In the genomic region with DNA sequence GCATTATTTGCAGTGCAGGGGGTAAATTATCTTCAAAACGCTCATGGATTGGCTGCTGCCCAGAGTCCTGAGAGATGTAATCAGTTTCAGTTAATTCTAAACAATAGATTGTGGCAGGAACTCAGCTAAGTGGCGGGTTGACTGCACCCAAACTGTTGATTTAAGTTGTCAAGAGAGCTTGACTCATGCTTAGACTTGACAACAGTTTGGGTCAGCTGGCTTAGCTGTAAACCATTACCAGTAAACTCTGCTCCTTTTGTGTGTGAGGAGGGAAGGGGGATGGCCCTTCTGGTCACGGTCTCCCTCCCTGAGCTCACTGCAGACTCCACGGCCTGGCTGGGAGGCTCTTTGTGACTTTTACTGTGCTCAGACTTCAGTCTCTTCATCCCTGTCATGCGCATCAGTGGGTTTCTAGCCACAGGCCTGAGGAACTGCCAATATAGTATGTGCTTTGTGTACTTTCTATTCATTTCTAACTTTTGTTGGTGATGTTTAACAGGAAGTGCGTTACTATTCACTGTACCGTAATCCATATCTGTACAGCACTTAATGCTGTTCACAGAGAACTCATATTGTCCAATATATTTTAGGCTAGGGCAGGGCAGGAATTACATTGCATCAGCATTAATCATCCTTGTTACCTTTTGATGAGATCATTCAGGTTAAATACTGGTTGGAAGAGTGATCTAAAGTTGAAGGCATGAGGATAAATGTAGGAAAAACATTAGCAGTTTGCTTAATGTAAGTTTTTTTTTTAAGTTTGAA, we compare ENCODE assay signal across 1 cellular context.
TF ChIP-seq lines count a peak whose summit lies in the region.

No MANE protein-coding gene starts in this region.

TF ChIP-seq in GM23338, 12 proteins besides CTCF, POLR2A, EP300 and RAD21 (continued from another document):
- TF ChIP-seq, protein P1, sequence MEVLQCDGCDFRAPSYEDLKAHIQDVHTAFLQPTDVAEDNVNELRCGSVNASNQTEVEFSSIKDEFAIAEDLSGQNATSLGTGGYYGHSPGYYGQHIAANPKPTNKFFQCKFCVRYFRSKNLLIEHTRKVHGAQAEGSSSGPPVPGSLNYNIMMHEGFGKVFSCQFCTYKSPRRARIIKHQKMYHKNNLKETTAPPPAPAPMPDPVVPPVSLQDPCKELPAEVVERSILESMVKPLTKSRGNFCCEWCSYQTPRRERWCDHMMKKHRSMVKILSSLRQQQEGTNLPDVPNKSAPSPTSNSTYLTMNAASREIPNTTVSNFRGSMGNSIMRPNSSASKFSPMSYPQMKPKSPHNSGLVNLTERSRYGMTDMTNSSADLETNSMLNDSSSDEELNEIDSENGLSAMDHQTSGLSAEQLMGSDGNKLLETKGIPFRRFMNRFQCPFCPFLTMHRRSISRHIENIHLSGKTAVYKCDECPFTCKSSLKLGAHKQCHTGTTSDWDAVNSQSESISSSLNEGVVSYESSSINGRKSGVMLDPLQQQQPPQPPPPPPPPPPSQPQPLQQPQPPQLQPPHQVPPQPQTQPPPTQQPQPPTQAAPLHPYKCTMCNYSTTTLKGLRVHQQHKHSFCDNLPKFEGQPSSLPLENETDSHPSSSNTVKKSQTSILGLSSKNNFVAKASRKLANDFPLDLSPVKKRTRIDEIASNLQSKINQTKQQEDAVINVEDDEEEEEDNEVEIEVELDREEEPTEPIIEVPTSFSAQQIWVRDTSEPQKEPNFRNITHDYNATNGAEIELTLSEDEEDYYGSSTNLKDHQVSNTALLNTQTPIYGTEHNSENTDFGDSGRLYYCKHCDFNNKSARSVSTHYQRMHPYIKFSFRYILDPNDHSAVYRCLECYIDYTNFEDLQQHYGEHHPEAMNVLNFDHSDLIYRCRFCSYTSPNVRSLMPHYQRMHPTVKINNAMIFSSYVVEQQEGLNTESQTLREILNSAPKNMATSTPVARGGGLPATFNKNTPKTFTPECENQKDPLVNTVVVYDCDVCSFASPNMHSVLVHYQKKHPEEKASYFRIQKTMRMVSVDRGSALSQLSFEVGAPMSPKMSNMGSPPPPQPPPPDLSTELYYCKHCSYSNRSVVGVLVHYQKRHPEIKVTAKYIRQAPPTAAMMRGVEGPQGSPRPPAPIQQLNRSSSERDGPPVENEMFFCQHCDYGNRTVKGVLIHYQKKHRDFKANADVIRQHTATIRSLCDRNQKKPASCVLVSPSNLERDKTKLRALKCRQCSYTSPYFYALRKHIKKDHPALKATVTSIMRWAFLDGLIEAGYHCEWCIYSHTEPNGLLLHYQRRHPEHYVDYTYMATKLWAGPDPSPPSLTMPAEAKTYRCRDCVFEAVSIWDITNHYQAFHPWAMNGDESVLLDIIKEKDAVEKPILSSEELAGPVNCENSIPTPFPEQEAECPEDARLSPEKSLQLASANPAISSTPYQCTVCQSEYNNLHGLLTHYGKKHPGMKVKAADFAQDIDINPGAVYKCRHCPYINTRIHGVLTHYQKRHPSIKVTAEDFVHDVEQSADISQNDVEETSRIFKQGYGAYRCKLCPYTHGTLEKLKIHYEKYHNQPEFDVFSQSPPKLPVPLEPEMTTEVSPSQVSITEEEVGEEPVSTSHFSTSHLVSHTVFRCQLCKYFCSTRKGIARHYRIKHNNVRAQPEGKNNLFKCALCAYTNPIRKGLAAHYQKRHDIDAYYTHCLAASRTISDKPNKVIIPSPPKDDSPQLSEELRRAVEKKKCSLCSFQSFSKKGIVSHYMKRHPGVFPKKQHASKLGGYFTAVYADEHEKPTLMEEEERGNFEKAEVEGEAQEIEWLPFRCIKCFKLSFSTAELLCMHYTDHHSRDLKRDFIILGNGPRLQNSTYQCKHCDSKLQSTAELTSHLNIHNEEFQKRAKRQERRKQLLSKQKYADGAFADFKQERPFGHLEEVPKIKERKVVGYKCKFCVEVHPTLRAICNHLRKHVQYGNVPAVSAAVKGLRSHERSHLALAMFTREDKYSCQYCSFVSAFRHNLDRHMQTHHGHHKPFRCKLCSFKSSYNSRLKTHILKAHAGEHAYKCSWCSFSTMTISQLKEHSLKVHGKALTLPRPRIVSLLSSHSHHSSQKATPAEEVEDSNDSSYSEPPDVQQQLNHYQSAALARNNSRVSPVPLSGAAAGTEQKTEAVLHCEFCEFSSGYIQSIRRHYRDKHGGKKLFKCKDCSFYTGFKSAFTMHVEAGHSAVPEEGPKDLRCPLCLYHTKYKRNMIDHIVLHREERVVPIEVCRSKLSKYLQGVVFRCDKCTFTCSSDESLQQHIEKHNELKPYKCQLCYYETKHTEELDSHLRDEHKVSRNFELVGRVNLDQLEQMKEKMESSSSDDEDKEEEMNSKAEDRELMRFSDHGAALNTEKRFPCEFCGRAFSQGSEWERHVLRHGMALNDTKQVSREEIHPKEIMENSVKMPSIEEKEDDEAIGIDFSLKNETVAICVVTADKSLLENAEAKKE (CRISPR knock-in tag; IDR thresholded peaks at IDR 0.05): no peak
- TF ChIP-seq ZNF114 (CRISPR knock-in tag; IDR thresholded peaks at IDR 0.05): no peak
- TF ChIP-seq STAT1 (IDR thresholded peaks at IDR 0.05; ENCODE audit: unreplicated experiment): no peak
- TF ChIP-seq EZH2 (IDR thresholded peaks at IDR 0.05; ENCODE audit: low read depth, unreplicated experiment): no peak
- TF ChIP-seq ZNF331 (CRISPR knock-in tag; IDR thresholded peaks at IDR 0.05; ENCODE audit: low read depth): no peak
- no peak for TF ChIP-seq JUNB (IDR thresholded peaks at IDR 0.05; ENCODE audit: unreplicated experiment)
- no peak for TF ChIP-seq NANOG (IDR thresholded peaks at IDR 0.05; ENCODE audit: borderline replicate concordance)
- TF ChIP-seq, protein P2, sequence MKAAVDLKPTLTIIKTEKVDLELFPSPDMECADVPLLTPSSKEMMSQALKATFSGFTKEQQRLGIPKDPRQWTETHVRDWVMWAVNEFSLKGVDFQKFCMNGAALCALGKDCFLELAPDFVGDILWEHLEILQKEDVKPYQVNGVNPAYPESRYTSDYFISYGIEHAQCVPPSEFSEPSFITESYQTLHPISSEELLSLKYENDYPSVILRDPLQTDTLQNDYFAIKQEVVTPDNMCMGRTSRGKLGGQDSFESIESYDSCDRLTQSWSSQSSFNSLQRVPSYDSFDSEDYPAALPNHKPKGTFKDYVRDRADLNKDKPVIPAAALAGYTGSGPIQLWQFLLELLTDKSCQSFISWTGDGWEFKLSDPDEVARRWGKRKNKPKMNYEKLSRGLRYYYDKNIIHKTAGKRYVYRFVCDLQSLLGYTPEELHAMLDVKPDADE (IDR thresholded peaks at IDR 0.05): no peak
- TF ChIP-seq, protein P3, sequence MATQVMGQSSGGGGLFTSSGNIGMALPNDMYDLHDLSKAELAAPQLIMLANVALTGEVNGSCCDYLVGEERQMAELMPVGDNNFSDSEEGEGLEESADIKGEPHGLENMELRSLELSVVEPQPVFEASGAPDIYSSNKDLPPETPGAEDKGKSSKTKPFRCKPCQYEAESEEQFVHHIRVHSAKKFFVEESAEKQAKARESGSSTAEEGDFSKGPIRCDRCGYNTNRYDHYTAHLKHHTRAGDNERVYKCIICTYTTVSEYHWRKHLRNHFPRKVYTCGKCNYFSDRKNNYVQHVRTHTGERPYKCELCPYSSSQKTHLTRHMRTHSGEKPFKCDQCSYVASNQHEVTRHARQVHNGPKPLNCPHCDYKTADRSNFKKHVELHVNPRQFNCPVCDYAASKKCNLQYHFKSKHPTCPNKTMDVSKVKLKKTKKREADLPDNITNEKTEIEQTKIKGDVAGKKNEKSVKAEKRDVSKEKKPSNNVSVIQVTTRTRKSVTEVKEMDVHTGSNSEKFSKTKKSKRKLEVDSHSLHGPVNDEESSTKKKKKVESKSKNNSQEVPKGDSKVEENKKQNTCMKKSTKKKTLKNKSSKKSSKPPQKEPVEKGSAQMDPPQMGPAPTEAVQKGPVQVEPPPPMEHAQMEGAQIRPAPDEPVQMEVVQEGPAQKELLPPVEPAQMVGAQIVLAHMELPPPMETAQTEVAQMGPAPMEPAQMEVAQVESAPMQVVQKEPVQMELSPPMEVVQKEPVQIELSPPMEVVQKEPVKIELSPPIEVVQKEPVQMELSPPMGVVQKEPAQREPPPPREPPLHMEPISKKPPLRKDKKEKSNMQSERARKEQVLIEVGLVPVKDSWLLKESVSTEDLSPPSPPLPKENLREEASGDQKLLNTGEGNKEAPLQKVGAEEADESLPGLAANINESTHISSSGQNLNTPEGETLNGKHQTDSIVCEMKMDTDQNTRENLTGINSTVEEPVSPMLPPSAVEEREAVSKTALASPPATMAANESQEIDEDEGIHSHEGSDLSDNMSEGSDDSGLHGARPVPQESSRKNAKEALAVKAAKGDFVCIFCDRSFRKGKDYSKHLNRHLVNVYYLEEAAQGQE (IDR thresholded peaks at IDR 0.05; ENCODE audit: unreplicated experiment): no peak
